Comparison of ENCODE assay signal across 13 cellular contexts in genomic region chr14:51676549-51676948, GRCh38. TPM values are rescaled to one million over a fixed set of nuclear protein-coding genes. Genes with fewer than 3 reads are reported as not detected.
DNase-seq lines count a peak whose midpoint lies in the region; ATAC-seq and TF ChIP-seq lines count a peak whose summit lies in the region.
"Had no signal": no experiment of that assay in that cellular context is flagged by ENCODE, and none has a peak within 500 bp of the region (broad histone marks: within the 10 kb centered on the region; RNA-seq: fewer than 3 reads in every experiment).

No MANE protein-coding gene starts in this region.

- H3K9ac ChIP-seq in adipocyte (ENCODE audit: low read length) = peak overlapping the region; percentile 70

- peaks cover 1% of the 10 kb centered on the region for H3K27me3 Mint-ChIP-seq in activated T-cell treated with anti-CD3 and anti-CD28 coated beads, Interleukin-2, amount 50 U/mL, for 4 hours (ENCODE audit: low read depth)
- H3K27me3 Mint-ChIP-seq in CD4-positive, alpha-beta memory T cell = peaks cover 2 to 11% of the 10 kb centered on the region in 2 donors

- no peaks in the 10 kb centered on the region for H3K36me3 ChIP-seq in adipocyte (ENCODE audit: control insufficient read depth, insufficient read depth, low read length, severe bottlenecking)
- no peaks in the 10 kb centered on the region for H3K36me3 ChIP-seq in suprapubic skin
- no peaks in the 10 kb centered on the region for H3K36me3 ChIP-seq in CD4-positive, alpha-beta memory T cell (ENCODE audit: insufficient read depth, low read length)

- H3K36me3 Mint-ChIP-seq in activated T-cell treated with anti-CD3 and anti-CD28 coated beads, Interleukin-2, amount 50 U/mL, for 4 hours (ENCODE audit: insufficient read depth) = no peaks in the 10 kb centered on the region
- H3K36me3 Mint-ChIP-seq in CD4-positive, alpha-beta memory T cell = no peaks in the 10 kb centered on the region
- H3K36me3 Mint-ChIP-seq: activated naive CD8-positive, alpha-beta T cell treated with anti-CD3 and anti-CD28 coated beads, Interleukin-2, amount 10 ng/mL, durations not matched to agents 7 days and 5 days had no signal

- ATAC-seq in activated T-cell treated with anti-CD3 and anti-CD28 coated beads, Interleukin-2, amount 50 U/mL, for 4 hours = peak; percentile 92 to 96
- ATAC-seq in GM19023 (IDR thresholded peaks at IDR 0.05; ENCODE audit: unreplicated experiment) (no peak), HG03571 (IDR thresholded peaks at IDR 0.05; ENCODE audit: unreplicated experiment) (no peak)
- ATAC-seq: left colon had no signal

- TF ChIP-seq EP300 in suprapubic skin (IDR thresholded peaks at IDR 0.05) = no peak

- H3K9me3 ChIP-seq in adipocyte (ENCODE audit: control insufficient read depth, low read length) = no peaks in the 10 kb centered on the region
- H3K9me3 ChIP-seq in suprapubic skin = no peaks in the 10 kb centered on the region
- H3K9me3 ChIP-seq in CD4-positive, alpha-beta memory T cell (ENCODE audit: control insufficient read depth in 1 of 2, low read length in 2 of 2) = no peaks in the 10 kb centered on the region
- H3K9me3 ChIP-seq: testis had no signal

- no peak for TF ChIP-seq CTCF in suprapubic skin (IDR thresholded peaks at IDR 0.05)

- H3K27me3 ChIP-seq in adipocyte (replicated peaks; ENCODE audit: control insufficient read depth, insufficient read depth, low read length) = no peaks in the 10 kb centered on the region
- H3K27me3 ChIP-seq in suprapubic skin = no peaks in the 10 kb centered on the region
- H3K27me3 ChIP-seq in CD4-positive, alpha-beta memory T cell (ENCODE audit: insufficient read depth, low read length) = no peaks in the 10 kb centered on the region
- H3K27me3 ChIP-seq: testis had no signal

- H3K4me3 Mint-ChIP-seq in activated T-cell treated with anti-CD3 and anti-CD28 coated beads, Interleukin-2, amount 50 U/mL, for 4 hours = no peak overlapping the region
- H3K4me3 Mint-ChIP-seq in CD4-positive, alpha-beta memory T cell = no peak overlapping the region
- H3K4me3 Mint-ChIP-seq: activated naive CD8-positive, alpha-beta T cell treated with anti-CD3 and anti-CD28 coated beads, Interleukin-2, amount 10 ng/mL, durations not matched to agents 7 days and 5 days had no signal

- H3K27ac ChIP-seq in suprapubic skin = peak overlapping the region; percentile 17
- H3K27ac ChIP-seq in CD4-positive, alpha-beta memory T cell (ENCODE audit: low read depth, low read length) = no peak overlapping the region
- H3K27ac ChIP-seq: testis, VCaP had no signal

- CTCF ChIA-PET in CD4-positive, alpha-beta memory T cell (lab: Charles Lee; ENCODE audit: partially characterized antibody) = interaction anchor here (1.0 kb wide), 1 partner anchor 8 kb away, joined by 3 read pairs; no protein-coding TSS in a partner anchor

- no peak for DNase-seq in activated T-cell treated with anti-CD3 and anti-CD28 coated beads, Interleukin-2, amount 50 U/mL, for 4 hours
- DNase-seq in activated T-cell treated with anti-CD3 and anti-CD28 coated beads, Interleukin-2, amount 50 U/mL, for 48 hours = no peak
- DNase-seq in adipocyte (ENCODE audit: low read depth) (peak; percentile 55), foreskin melanocyte (peak; percentile 55), suprapubic skin (ENCODE audit: low spot score in 2 of 2) (no peak)
- no peak for DNase-seq in CD4-positive, alpha-beta memory T cell
- DNase-seq: activated naive CD8-positive, alpha-beta T cell treated with anti-CD3 and anti-CD28 coated beads, Interleukin-2, amount 10 ng/mL, durations not matched to agents 7 days and 5 days; GF-D8; left colon; testis had no signal

- POLR2A ChIA-PET in CD4-positive, alpha-beta memory T cell (lab: Charles Lee; ENCODE audit: partially characterized antibody) = no interaction called here

- H3K27ac Mint-ChIP-seq in CD4-positive, alpha-beta memory T cell = no peak overlapping the region
- H3K27ac Mint-ChIP-seq: activated naive CD8-positive, alpha-beta T cell treated with anti-CD3 and anti-CD28 coated beads, Interleukin-2, amount 10 ng/mL, durations not matched to agents 7 days and 5 days had no signal

- no peak for TF ChIP-seq POLR2A in suprapubic skin (IDR thresholded peaks at IDR 0.05)

- H3K4me3 ChIP-seq in adipocyte (ENCODE audit: low read length) = peak overlapping the region; percentile 25
- H3K4me3 ChIP-seq in suprapubic skin = no peak overlapping the region
- H3K4me3 ChIP-seq in CD4-positive, alpha-beta memory T cell (ENCODE audit: low read length in 2 of 2) = no peak overlapping the region
- H3K4me3 ChIP-seq: testis had no signal

- H3K4me1 Mint-ChIP-seq in activated T-cell treated with anti-CD3 and anti-CD28 coated beads, Interleukin-2, amount 50 U/mL, for 4 hours (ENCODE audit: low read depth) = peaks cover 10% of the 10 kb centered on the region
- no peaks in the 10 kb centered on the region for H3K4me1 Mint-ChIP-seq in CD4-positive, alpha-beta memory T cell

- intact Hi-C loops in CD4-positive, alpha-beta memory T cell (cut with micrococcal nuclease) = no loop called here

- H3K9me3 Mint-ChIP-seq in activated T-cell treated with anti-CD3 and anti-CD28 coated beads, Interleukin-2, amount 50 U/mL, for 4 hours = no peaks in the 10 kb centered on the region
- no peaks in the 10 kb centered on the region for H3K9me3 Mint-ChIP-seq in CD4-positive, alpha-beta memory T cell
- H3K9me3 Mint-ChIP-seq: activated naive CD8-positive, alpha-beta T cell treated with anti-CD3 and anti-CD28 coated beads, Interleukin-2, amount 10 ng/mL, durations not matched to agents 7 days and 5 days had no signal

- peaks cover 75% of the 10 kb centered on the region for H3K4me1 ChIP-seq in adipocyte (ENCODE audit: control insufficient read depth, insufficient read depth, low read length)
- H3K4me1 ChIP-seq in suprapubic skin = peaks cover 35% of the 10 kb centered on the region
- H3K4me1 ChIP-seq in CD4-positive, alpha-beta memory T cell (ENCODE audit: insufficient read depth, low read length) = no peaks in the 10 kb centered on the region

RNA-seq across cellular contexts. Expression of gene FRMD6, which starts 24.8 kb away (rescaled TPM):
- total RNA-seq in activated T-cell treated with anti-CD3 and anti-CD28 coated beads, Interleukin-2, amount 50 U/mL, for 4 hours = 1 to 10 TPM; 2.2 to 4.8 (median 3.1) TPM
- total RNA-seq in suprapubic skin = 100 to 1,000 TPM in 2 of 4 donors, 10 to 100 TPM in 2; 88.3 to 165 (median 119) TPM
- total RNA-seq in CD4-positive, alpha-beta memory T cell = under 1 TPM; 0.80 to 0.81 TPM
- polyA plus RNA-seq in CD4-positive, alpha-beta memory T cell = under 1 TPM in 1 of 2 donors, not detected in 1; 0.62 TPM

Comparison
In these comparisons a context has a peak if more than half of its experiments do, and no peak if none do; other contexts are left out.
1. ATAC-seq: peak in activated T-cell treated with anti-CD3 and anti-CD28 coated beads, Interleukin-2, amount 50 U/mL, for 4 hours (2 of 2); none in GM19023 (single experiment) and HG03571 (single experiment).
2. DNase-seq: peak in adipocyte (single experiment) and foreskin melanocyte (single experiment); none in activated T-cell treated with anti-CD3 and anti-CD28 coated beads, Interleukin-2, amount 50 U/mL, for 4 hours (single experiment), activated T-cell treated with anti-CD3 and anti-CD28 coated beads, Interleukin-2, amount 50 U/mL, for 48 hours (0 of 2), suprapubic skin (0 of 2) and CD4-positive, alpha-beta memory T cell (0 of 5).
3. RNA of gene FRMD6, which starts 24.8 kb away (total RNA-seq): 88.3 to 165 TPM in suprapubic skin; 2.2 to 4.8 TPM in activated T-cell treated with anti-CD3 and anti-CD28 coated beads, Interleukin-2, amount 50 U/mL, for 4 hours and 0.80 to 0.81 TPM in CD4-positive, alpha-beta memory T cell; every median in the first group is over 10 times any median in the second.